Comparison of ENCODE assay signal across 30 cellular contexts in the genomic region with DNA sequence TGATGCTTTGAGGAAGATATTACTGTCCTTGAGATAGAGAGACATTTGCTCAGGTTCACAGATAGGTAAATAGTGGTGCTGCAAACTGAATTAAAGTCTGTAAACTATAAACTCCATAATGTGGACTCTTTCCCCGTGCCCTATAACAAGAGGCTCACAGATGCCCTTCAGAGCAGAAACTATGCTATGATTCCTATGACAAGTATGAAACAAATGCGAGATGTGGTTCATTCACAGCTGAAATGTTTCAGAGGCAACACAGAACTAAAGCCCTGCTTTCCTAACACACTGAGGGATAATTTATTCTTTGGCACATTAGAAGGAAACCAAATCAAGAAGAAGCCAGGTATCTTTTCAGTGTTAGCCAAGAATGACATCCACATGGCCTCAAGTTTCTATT.
"Had no signal": no experiment of that assay in that cellular context is flagged by ENCODE, and none has a peak within 500 bp of the region (broad histone marks: within the 10 kb centered on the region; RNA-seq: fewer than 3 reads in every experiment).

No MANE protein-coding gene starts in this region.

- H3K27me3 ChIP-seq: body of pancreas, cardiac muscle cell, dorsolateral prefrontal cortex, gastrocnemius medialis, heart left ventricle had no signal

- DNase-seq: activated CD4-positive, alpha-beta memory T cell treated with anti-CD3 and anti-CD28 coated beads for 36 hours; activated CD4-positive, alpha-beta T cell treated with anti-CD3 and anti-CD28 coated beads for 36 hours; activated CD4-positive, alpha-beta T cell treated with anti-CD3 and anti-CD28 coated beads, Interleukin-2, amount 10 ng/mL, durations not matched to agents 24 days and 14 days; activated CD4-positive, CD25-positive, alpha-beta regulatory T cell; activated CD4-positive, CD25-positive, alpha-beta regulatory T cell treated with anti-CD3 and anti-CD28 coated beads, Interleukin-2, amount 50 U/mL, for 72 hours; activated CD8-positive, alpha-beta memory T cell treated with anti-CD3 and anti-CD28 coated beads, Interleukin-2, amount 10 ng/mL, durations not matched to agents 7 days and 5 days; activated CD8-positive, alpha-beta memory T cell treated with anti-CD3 and anti-CD28 coated beads, Interleukin-2, amount 50 U/mL, for 4 hours; activated CD8-positive, alpha-beta T cell treated with anti-CD3 and anti-CD28 coated beads, Interleukin-2, amount 10 ng/mL, durations not matched to agents 7 days and 5 days; activated effector memory CD4-positive, alpha-beta T cell treated with anti-CD3 and anti-CD28 coated beads, Interleukin-2, amount 50 U/mL, for 16 hours; activated naive CD4-positive, alpha-beta T cell treated with anti-CD3 and anti-CD28 coated beads for 36 hours; activated naive CD8-positive, alpha-beta T cell treated with anti-CD3 and anti-CD28 coated beads for 36 hours; activated naive CD8-positive, alpha-beta T cell treated with anti-CD3 and anti-CD28 coated beads, Interleukin-2, amount 50 U/mL, for 24 hours; activated T-cell treated with anti-CD3 and anti-CD28 coated beads, Interleukin-2, amount 50 U/mL, for 1 hour; activated T-cell treated with anti-CD3 and anti-CD28 coated beads, Interleukin-2, amount 50 U/mL, for 48 hours; amniotic stem cell; anterior cingulate cortex; body of pancreas; central memory CD4-positive, alpha-beta T cell; cerebellar nuclear complex; dorsolateral prefrontal cortex; effector memory CD4-positive, alpha-beta T cell; endodermal cell; foreskin fibroblast; gastrocnemius medialis; glutamatergic neuron; heart left ventricle; T-helper 2 cell had no signal

- ATAC-seq: activated CD4-positive, alpha-beta T cell treated with anti-CD3 and anti-CD28 coated beads for 36 hours; activated CD8-positive, alpha-beta memory T cell treated with anti-CD3 and anti-CD28 coated beads, Interleukin-2, amount 10 ng/mL, durations not matched to agents 7 days and 5 days; activated CD8-positive, alpha-beta T cell treated with anti-CD3 and anti-CD28 coated beads, Interleukin-2, amount 10 ng/mL, durations not matched to agents 7 days and 5 days; activated naive CD8-positive, alpha-beta T cell treated with anti-CD3 and anti-CD28 coated beads, Interleukin-2, amount 50 U/mL, for 24 hours; body of pancreas; esophagus mucosa; gastrocnemius medialis; heart left ventricle had no signal

- H3K27ac ChIP-seq: body of pancreas, cardiac muscle cell, coronary artery, dorsolateral prefrontal cortex, gastrocnemius medialis, heart left ventricle had no signal

- H3K9me3 ChIP-seq: body of pancreas, gastrocnemius medialis, heart left ventricle had no signal

- H3K4me3 ChIP-seq: body of pancreas, cardiac muscle cell, coronary artery, dorsolateral prefrontal cortex, gastrocnemius medialis, heart left ventricle had no signal

- H3K4me1 ChIP-seq: body of pancreas, gastrocnemius medialis, heart left ventricle had no signal
